Comparison of ENCODE assay signal across 8 cellular contexts in the genomic region with DNA sequence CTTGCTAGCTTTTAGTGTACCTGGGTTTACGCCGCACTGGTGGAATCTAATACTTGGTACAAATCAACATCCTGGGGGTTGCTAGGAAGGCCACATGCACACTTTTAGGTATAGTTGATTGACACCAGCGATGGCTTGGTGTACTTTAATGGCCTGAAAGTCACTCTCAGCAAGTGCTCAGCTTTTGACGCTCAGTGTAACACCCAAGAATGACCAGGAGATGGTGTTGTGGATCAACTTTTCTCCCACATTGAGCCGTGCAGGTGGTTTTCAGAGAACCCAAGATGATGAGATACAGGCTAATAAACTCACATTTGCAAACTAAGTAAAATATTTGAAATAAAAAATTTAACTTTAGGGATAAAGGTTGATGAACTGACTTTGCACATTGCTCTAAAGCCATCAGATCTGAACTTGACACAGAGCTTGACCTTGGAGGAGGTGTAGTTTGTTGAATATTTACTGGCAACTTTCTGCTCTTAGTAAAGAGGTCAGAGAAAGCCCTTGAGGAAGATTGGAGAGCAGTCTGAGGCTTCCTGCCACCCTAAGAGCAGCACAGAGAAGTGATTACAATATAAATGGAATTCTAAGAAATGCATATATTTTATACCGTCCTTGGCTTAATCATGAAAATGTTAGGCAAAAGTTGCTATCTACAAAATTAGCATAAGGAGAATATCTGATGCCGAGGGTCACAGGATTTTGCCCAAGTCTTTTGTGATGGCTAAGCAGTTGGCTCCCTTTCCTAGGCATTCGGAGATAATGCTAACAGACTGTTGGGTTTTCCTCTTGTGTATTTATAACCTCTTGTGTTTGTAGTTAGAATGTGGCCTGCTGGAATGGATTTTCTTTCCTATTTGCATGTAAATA.
DNase-seq lines count a peak whose midpoint lies in the region; ATAC-seq, FAIRE-seq and TF ChIP-seq lines count a peak whose summit lies in the region.

No MANE protein-coding gene starts in this region.

- dilution Hi-C loops in endothelial cell of umbilical vein (cut with MboI; ENCODE audit: extremely low pct_ligation_motif_present, low sequenced_read_pairs) = no loop called here

- no peaks in the 10 kb centered on the region for H3K27me3 ChIP-seq in endothelial cell of umbilical vein (ENCODE audit: control insufficient read depth in 2 of 2, insufficient read depth in 2 of 2, low read length in 2 of 2)

- no peak for TF ChIP-seq POLR2A in endothelial cell of umbilical vein (IDR thresholded peaks at IDR 0.05; ENCODE audit: low read depth, low read length)

- H3K4me1 ChIP-seq in endothelial cell of umbilical vein (ENCODE audit: control insufficient read depth, extremely low read depth, insufficient read depth, low read length) = peaks cover 10% of the 10 kb centered on the region

- H4K20me1 ChIP-seq in endothelial cell of umbilical vein (replicated peaks; ENCODE audit: control insufficient read depth, extremely low read depth, insufficient read depth, low read length) = no peaks in the 10 kb centered on the region

- peak; percentile 98 for FAIRE-seq in endothelial cell of umbilical vein (lab: Jason Lieb, UNC)

- no peak overlapping the region for H3K27ac ChIP-seq in endothelial cell of umbilical vein (ENCODE audit: insufficient read depth, low read depth, low read length)

- no peak overlapping the region for H2AFZ ChIP-seq in endothelial cell of umbilical vein (ENCODE audit: low read depth, low read length)

- DNase-seq in activated naive CD4-positive, alpha-beta T cell treated with Interleukin-2 at 50 U/mL for 16 hours = peak; percentile 34
- DNase-seq in activated naive CD4-positive, alpha-beta T cell (lab: John Stamatoyannopoulos, UW) = no peak
- DNase-seq in SKM-1 (lab: John Stamatoyannopoulos, UW; ENCODE audit: unreplicated experiment) (peak; percentile 59), endothelial cell of umbilical vein (ENCODE audit: low read depth, low spot score) (peak; percentile 87), midbrain (lab: John Stamatoyannopoulos, UW) (peak; percentile 62), NCI-H187 treated with DMSO at 0.1 percent for 48 hours (lab: John Stamatoyannopoulos, UW) (no peak)

- BruUV-seq in endothelial cell of umbilical vein (replicated peaks; lab: Mats Ljungman, UMichigan) = no TSS peak

- no peak overlapping the region for H3K4me2 ChIP-seq in endothelial cell of umbilical vein (ENCODE audit: insufficient read depth, low read length)

- H3K79me2 ChIP-seq in endothelial cell of umbilical vein (ENCODE audit: control insufficient read depth, insufficient read depth, low read length) = no peaks in the 10 kb centered on the region

- H3K9me1 ChIP-seq in endothelial cell of umbilical vein (replicated peaks; ENCODE audit: control insufficient read depth, extremely low read depth, insufficient read depth, low read length) = no peaks in the 10 kb centered on the region

- no peaks in the 10 kb centered on the region for H3K36me3 ChIP-seq in endothelial cell of umbilical vein (ENCODE audit: control insufficient read depth in 2 of 2, extremely low read depth in 1 of 2, insufficient read depth in 2 of 2, low read length in 2 of 2)

- peak; percentile 78 for ATAC-seq in GM21529 (IDR thresholded peaks at IDR 0.05; ENCODE audit: unreplicated experiment)

- intact Hi-C loops in endothelial cell of umbilical vein (cut with micrococcal nuclease) = loop anchor here (1.0 to 10.0 kb wide), 10 partner anchors 109 to 1049 kb away; no protein-coding TSS in a partner anchor

- no peak for TF ChIP-seq EP300 in Ishikawa (IDR thresholded peaks at IDR 0.05; ENCODE audit: borderline replicate concordance)

- no peak overlapping the region for H3K4me3 ChIP-seq in endothelial cell of umbilical vein (replicated peaks in 1 of 3; ENCODE audit: insufficient read depth in 1 of 3, low read depth in 1 of 3, low read length in 3 of 3)

- peak; percentile 71 to 78 for TF ChIP-seq CTCF in endothelial cell of umbilical vein (IDR thresholded peaks at IDR 0.05; ENCODE audit: extremely low read depth in 1 of 2, insufficient read depth in 1 of 2, low read depth in 1 of 2, low read length in 2 of 2)

- no peaks in the 10 kb centered on the region for H3K9me3 ChIP-seq in endothelial cell of umbilical vein (replicated peaks; ENCODE audit: control insufficient read depth, insufficient read depth, low read length)

- POLR2A ChIA-PET in endothelial cell of umbilical vein (lab: Charles Lee) = no interaction called here

- CTCF ChIA-PET in endothelial cell of umbilical vein (lab: Charles Lee) = interaction anchor here (0.5 to 3.4 kb wide), 44 partner anchors 8 to 1944 kb away, joined by 3 to 63 read pairs (median 3); a partner anchor contains a TSS

- peak; percentile 86 for TF ChIP-seq RAD21 in Ishikawa (IDR thresholded peaks at IDR 0.05; ENCODE audit: low read depth)

- no peak overlapping the region for H3K9ac ChIP-seq in endothelial cell of umbilical vein (replicated peaks; ENCODE audit: extremely low read depth, insufficient read depth, low read length)

TF ChIP-seq in Ishikawa, 13 proteins besides CTCF, POLR2A, EP300 and RAD21 (continues in another document):
- TF ChIP-seq EGR1 (IDR thresholded peaks at IDR 0.05) (no peak), TCF12 (IDR thresholded peaks at IDR 0.05; ENCODE audit: low read depth) (no peak), TAF1 (IDR thresholded peaks at IDR 0.05; ENCODE audit: low read depth) (no peak), YY1 (IDR thresholded peaks at IDR 0.05; ENCODE audit: low read depth) (no peak), ZBTB7A (IDR thresholded peaks at IDR 0.05; ENCODE audit: low read depth) (no peak), FOXM1 (IDR thresholded peaks at IDR 0.05; ENCODE audit: borderline replicate concordance, low read depth) (no peak), NFIC (IDR thresholded peaks at IDR 0.05) (no peak), CEBPB (IDR thresholded peaks at IDR 0.05) (no peak), CREB1 (IDR thresholded peaks at IDR 0.05; ENCODE audit: low read depth) (no peak), TEAD4 (IDR thresholded peaks at IDR 0.05) (no peak)
- TF ChIP-seq, protein P1, sequence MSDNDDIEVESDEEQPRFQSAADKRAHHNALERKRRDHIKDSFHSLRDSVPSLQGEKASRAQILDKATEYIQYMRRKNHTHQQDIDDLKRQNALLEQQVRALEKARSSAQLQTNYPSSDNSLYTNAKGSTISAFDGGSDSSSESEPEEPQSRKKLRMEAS (IDR thresholded peaks at IDR 0.05) = no peak
- TF ChIP-seq, protein P2, sequence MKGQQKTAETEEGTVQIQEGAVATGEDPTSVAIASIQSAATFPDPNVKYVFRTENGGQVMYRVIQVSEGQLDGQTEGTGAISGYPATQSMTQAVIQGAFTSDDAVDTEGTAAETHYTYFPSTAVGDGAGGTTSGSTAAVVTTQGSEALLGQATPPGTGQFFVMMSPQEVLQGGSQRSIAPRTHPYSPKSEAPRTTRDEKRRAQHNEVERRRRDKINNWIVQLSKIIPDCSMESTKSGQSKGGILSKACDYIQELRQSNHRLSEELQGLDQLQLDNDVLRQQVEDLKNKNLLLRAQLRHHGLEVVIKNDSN (IDR thresholded peaks at IDR 0.05) = no peak

TF ChIP-seq in endothelial cell of umbilical vein, 7 proteins besides CTCF, POLR2A, EP300 and RAD21:
- TF ChIP-seq GATA2 (IDR thresholded peaks at IDR 0.05; ENCODE audit: insufficient read depth, insufficient read length, low read depth, low read length) (peak; percentile 49), FOS (IDR thresholded peaks at IDR 0.05; ENCODE audit: borderline replicate concordance, insufficient read depth, low read length) (no peak)

Comparison
In these comparisons a context has a peak if more than half of its experiments do, and no peak if none do; other contexts are left out.
1. DNase-seq: peak in activated naive CD4-positive, alpha-beta T cell treated with Interleukin-2 at 50 U/mL for 16 hours (single experiment), SKM-1 (single experiment), endothelial cell of umbilical vein (single experiment) and midbrain (single experiment); none in activated naive CD4-positive, alpha-beta T cell (0 of 4) and NCI-H187 treated with DMSO at 0.1 percent for 48 hours (single experiment).